In the genomic region with DNA sequence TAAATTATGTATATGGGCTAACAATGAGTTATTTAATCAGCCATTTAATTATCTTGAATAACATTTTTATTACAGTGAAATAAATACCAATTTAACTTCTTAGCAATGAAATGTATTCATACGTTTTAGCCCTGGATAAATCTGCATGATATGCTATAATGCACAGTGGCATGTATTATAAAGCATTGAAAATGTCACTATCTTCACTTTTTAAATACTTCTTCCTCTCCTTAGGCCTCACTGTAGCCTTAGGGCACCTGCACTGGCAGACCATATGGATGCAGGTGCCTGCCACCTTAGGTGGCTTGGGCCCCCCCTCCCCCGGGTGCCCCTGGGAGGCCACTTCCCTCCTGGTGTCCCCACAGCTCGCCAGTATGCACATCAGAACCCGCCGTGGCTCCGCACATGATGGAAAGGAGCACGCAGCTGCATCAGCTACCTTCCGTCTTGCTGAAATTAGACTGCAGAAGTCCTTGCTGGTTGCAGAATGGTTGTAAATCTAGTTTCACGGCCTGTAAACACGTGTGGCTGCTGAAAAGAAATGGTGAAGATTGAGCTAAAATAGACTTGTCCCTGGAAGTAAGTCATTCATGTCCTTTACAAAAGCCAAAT, we compare ENCODE assay signal across 10 cellular contexts. TPM values are rescaled to one million over a fixed set of nuclear protein-coding genes. Genes with fewer than 3 reads are reported as not detected.
DNase-seq lines count a peak whose midpoint lies in the region; ATAC-seq and TF ChIP-seq lines count a peak whose summit lies in the region.
"Had no signal": no experiment of that assay in that cellular context is flagged by ENCODE, and none has a peak within 500 bp of the region (broad histone marks: within the 10 kb centered on the region; RNA-seq: fewer than 3 reads in every experiment).

No MANE protein-coding gene starts in this region.

- peak overlapping the region; percentile 58 to 80 (median 72) for H3K27ac Mint-ChIP-seq in nephron

- H3K27me3 Mint-ChIP-seq in nephron (ENCODE audit: low read depth), result no peaks in the 10 kb centered on the region

- H3K9me2 ChIP-seq in OCI-LY7 (ENCODE audit: insufficient read depth, low read length), result no peaks in the 10 kb centered on the region

- peaks cover 31% of the 10 kb centered on the region for H3K4me1 Mint-ChIP-seq in nephron

- TF ChIP-seq CTCF in OCI-LY7 (conservative IDR thresholded peaks at IDR 0.05; ENCODE audit: low read length), result no peak; the same call in 1 of the 2 replicates
- no peak for TF ChIP-seq CTCF in nephron (IDR thresholded peaks at IDR 0.05; ENCODE audit: unreplicated experiment in 3 of 3)

- H3K4me3 Mint-ChIP-seq in nephron, result no peak overlapping the region

- H2AFZ ChIP-seq in OCI-LY7 (ENCODE audit: low read length), result no peak overlapping the region

- no peaks in the 10 kb centered on the region for H3K9me3 ChIP-seq in OCI-LY7 (ENCODE audit: low read length)

- BruUV-seq in OCI-LY7 (replicated peaks; lab: Mats Ljungman, UMichigan), result no TSS peak

- ATAC-seq in GM18498 (IDR thresholded peaks at IDR 0.05; ENCODE audit: unreplicated experiment), result peak; percentile 3
- ATAC-seq in GM21576 (IDR thresholded peaks at IDR 0.05; ENCODE audit: unreplicated experiment), result peak; percentile 4
- no peak for ATAC-seq in GM21423 (IDR thresholded peaks at IDR 0.05; ENCODE audit: unreplicated experiment)
- ATAC-seq in GM19463 (IDR thresholded peaks at IDR 0.05; ENCODE audit: unreplicated experiment), result no peak
- ATAC-seq: left ventricle myocardium superior had no signal

- H3K9me3 Mint-ChIP-seq in nephron, result no peaks in the 10 kb centered on the region

- H3K36me3 ChIP-seq in OCI-LY7 (ENCODE audit: insufficient read depth, low read length), result peaks cover 10% of the 10 kb centered on the region; the same call in 1 of the 2 replicates

- H4K20me1 ChIP-seq in OCI-LY7 (ENCODE audit: insufficient read depth, low read length), result no peaks in the 10 kb centered on the region

- peaks cover 22% of the 10 kb centered on the region for H3K4me1 ChIP-seq in OCI-LY7 (ENCODE audit: insufficient read depth, low read length, poor library complexity, severe bottlenecking)

- H3K4me2 ChIP-seq in OCI-LY7 (ENCODE audit: low read length), result peak overlapping the region; percentile 66

- CTCF ChIA-PET in OCI-LY7 (lab: Charles Lee; ENCODE audit: unreplicated experiment), result interaction anchor here (0.7 to 1.4 kb wide), 5 partner anchors 11 to 189 kb away, joined by 3 to 6 read pairs (median 5); no protein-coding TSS in a partner anchor

- no peaks in the 10 kb centered on the region for H3K79me2 ChIP-seq in OCI-LY7 (ENCODE audit: insufficient read depth, low read depth, low read length)

- H3K27ac ChIP-seq in OCI-LY7 (ENCODE audit: low read depth, low read length, poor library complexity, severe bottlenecking), result peak overlapping the region; percentile 61

- no peak overlapping the region for H3K4me3 ChIP-seq in OCI-LY7 (ENCODE audit: low read depth, low read length, poor library complexity, severe bottlenecking)

- H3K36me3 Mint-ChIP-seq in nephron (ENCODE audit: low read depth), result peaks cover 14% of the 10 kb centered on the region

- POLR2A ChIA-PET in OCI-LY7 (lab: Charles Lee), result interaction anchor here (0.6 to 1.6 kb wide), 6 partner anchors 29 to 1849 kb away, joined by 3 to 4 read pairs (median 3); no protein-coding TSS in a partner anchor

- intact Hi-C loops in OCI-LY7 (cut with micrococcal nuclease; ENCODE audit: unreplicated experiment), result loop anchor here (5.0 to 10.0 kb wide), 3 partner anchors 268 to 618 kb away; no protein-coding TSS in a partner anchor

- DNase-seq in OCI-LY7 (ENCODE audit: low spot score), result peak; percentile 48
- DNase-seq in DMS153 treated with DMSO at 0.1 percent for 48 hours (lab: John Stamatoyannopoulos, UW; ENCODE audit: unreplicated experiment), result no peak
- no peak for DNase-seq in epidermal melanocyte (ENCODE audit: insufficient read length, low spot score)
- DNase-seq: effector memory CD4-positive, alpha-beta T cell; left ventricle myocardium superior had no signal

RNA-seq across cellular contexts. Expression of gene ADI1, which starts 56.7 kb away (rescaled TPM):
- 19.2 and 20.0 TPM in 2 replicates for total RNA-seq in OCI-LY7 (2014; rRNA removed; shearing (Covaris generic))
- 22.1 and 26.2 TPM in 2 replicates for total RNA-seq in OCI-LY7 (2022)

Comparison
In these comparisons a context has a peak if more than half of its experiments do, and no peak if none do; other contexts are left out.
1. ATAC-seq: peak in GM18498 (single experiment) and GM21576 (single experiment); none in GM21423 (single experiment) and GM19463 (single experiment).